In genomic region chr4:40546506-40546905, GRCh38 we compare ENCODE assay signal across 26 cellular contexts.
DNase-seq lines count a peak whose midpoint lies in the region; ATAC-seq, FAIRE-seq and TF ChIP-seq lines count a peak whose summit lies in the region.
"Had no signal": no experiment of that assay in that cellular context is flagged by ENCODE, and none has a peak within 500 bp of the region (broad histone marks: within the 10 kb centered on the region; RNA-seq: fewer than 3 reads in every experiment).

No MANE protein-coding gene starts in this region.

- no peaks in the 10 kb centered on the region for H3K27me3 ChIP-seq in Caco-2 (replicated peaks; ENCODE audit: control insufficient read depth, insufficient read depth, low read length)
- no peaks in the 10 kb centered on the region for H3K27me3 ChIP-seq in pancreas
- H3K27me3 ChIP-seq: neural progenitor cell had no signal

- BruUV-seq in Caco-2 (replicated peaks; lab: Mats Ljungman, UMichigan) (no TSS peak), OCI-LY7 (replicated peaks; lab: Mats Ljungman, UMichigan) (no TSS peak)

- intact Hi-C loops in Caco-2 (cut with micrococcal nuclease; ENCODE audit: unreplicated experiment) (loop anchor here (1.0 kb wide), 2 partner anchors 30 to 31 kb away; no protein-coding TSS in a partner anchor), OCI-LY7 (cut with micrococcal nuclease; ENCODE audit: unreplicated experiment) (no loop called here), pancreas (cut with DNase I) (no loop called here)

- H3K79me2 ChIP-seq in OCI-LY7 (ENCODE audit: insufficient read depth, low read depth, low read length) = no peaks in the 10 kb centered on the region

- H3K27me3 Mint-ChIP-seq in Caco-2 (ENCODE audit: insufficient read depth, unreplicated experiment) = no peaks in the 10 kb centered on the region
- no peaks in the 10 kb centered on the region for H3K27me3 Mint-ChIP-seq in activated naive CD8-positive, alpha-beta T cell treated with anti-CD3 and anti-CD28 coated beads for 36 hours

- H3K4me2 ChIP-seq in OCI-LY7 (ENCODE audit: low read length) = no peak overlapping the region
- H3K4me2 ChIP-seq: neural progenitor cell had no signal

- H2AFZ ChIP-seq in OCI-LY7 (ENCODE audit: low read length) = peak overlapping the region; percentile 23; the same call in 1 of the 2 replicates
- H2AFZ ChIP-seq: neural progenitor cell had no signal

- no peak overlapping the region for H3K4me3 ChIP-seq in Caco-2 (ENCODE audit: low read depth, low read length)
- no peak overlapping the region for H3K4me3 ChIP-seq in OCI-LY7 (ENCODE audit: low read depth, low read length, poor library complexity, severe bottlenecking)
- no peak overlapping the region for H3K4me3 ChIP-seq in pancreas
- H3K4me3 ChIP-seq: K562, neural progenitor cell had no signal

- H3K4me1 ChIP-seq in Caco-2 (peaks cover 38% of the 10 kb centered on the region), OCI-LY7 (ENCODE audit: insufficient read depth, low read length, poor library complexity, severe bottlenecking) (peaks cover 21% of the 10 kb centered on the region), pancreas (peaks cover 23 to 34% (median 30%) of the 10 kb centered on the region in 3 donors)
- H3K4me1 ChIP-seq: neural progenitor cell had no signal

- CTCF ChIA-PET in Caco-2 (lab: Charles Lee) = interaction anchor here (0.9 to 1.1 kb wide), 2 partner anchors 32 to 70 kb away, joined by 3 to 4 read pairs; no protein-coding TSS in a partner anchor
- CTCF ChIA-PET in OCI-LY7 (lab: Charles Lee; ENCODE audit: unreplicated experiment) = interaction anchor here (0.6 kb wide), 1 partner anchor 30 kb away, joined by 3 read pairs; no protein-coding TSS in a partner anchor

- peak; percentile 81 to 85 (median 84) for ATAC-seq in pancreas
- no peak for ATAC-seq in GM21723 (IDR thresholded peaks at IDR 0.05; ENCODE audit: unreplicated experiment)
- ATAC-seq: K562, T-helper 17 cell had no signal

- H3K36me3 Mint-ChIP-seq in Caco-2 (ENCODE audit: insufficient read depth, unreplicated experiment) = peaks cover 25% of the 10 kb centered on the region
- H3K36me3 Mint-ChIP-seq in activated naive CD8-positive, alpha-beta T cell treated with anti-CD3 and anti-CD28 coated beads for 36 hours = no peaks in the 10 kb centered on the region
- H3K36me3 Mint-ChIP-seq: neural progenitor cell had no signal

- no peak overlapping the region for H3K27ac Mint-ChIP-seq in Caco-2 (ENCODE audit: unreplicated experiment)
- no peak overlapping the region for H3K27ac Mint-ChIP-seq in activated naive CD8-positive, alpha-beta T cell treated with anti-CD3 and anti-CD28 coated beads for 36 hours
- H3K27ac Mint-ChIP-seq: neural progenitor cell, T-helper 17 cell had no signal

- no peak for TF ChIP-seq CTCF in Caco-2 (IDR thresholded peaks at IDR 0.05; ENCODE audit: insufficient read depth in 1 of 2, low read depth in 1 of 2, low read length in 1 of 2, severe bottlenecking in 1 of 2, unreplicated experiment in 1 of 2)
- TF ChIP-seq CTCF in OCI-LY7 (conservative IDR thresholded peaks at IDR 0.05; ENCODE audit: low read length) = no peak
- no peak for TF ChIP-seq CTCF in pancreas (IDR thresholded peaks at IDR 0.05)

- no peaks in the 10 kb centered on the region for H3K9me2 ChIP-seq in OCI-LY7 (ENCODE audit: insufficient read depth, low read length)

- H3K4me3 Mint-ChIP-seq in Caco-2 (ENCODE audit: unreplicated experiment) = no peak overlapping the region
- H3K4me3 Mint-ChIP-seq in activated naive CD8-positive, alpha-beta T cell treated with anti-CD3 and anti-CD28 coated beads for 36 hours = no peak overlapping the region
- H3K4me3 Mint-ChIP-seq: neural progenitor cell, T-helper 17 cell had no signal

- DNase-seq in Caco-2 (peak; percentile 71 to 86), OCI-LY7 (ENCODE audit: low spot score) (no peak), left kidney (ENCODE audit: low read depth, low spot score) (peak; percentile 73), pancreas (peak in 3 of 6 donors; percentile 63 to 81 (median 75)), inferior parietal cortex (ENCODE audit: extremely low spot score) (no peak), globus pallidus (ENCODE audit: low spot score) (no peak)
- no peak for DNase-seq in activated naive CD8-positive, alpha-beta T cell treated with anti-CD3 and anti-CD28 coated beads for 36 hours
- DNase-seq: activated CD4-positive, alpha-beta T cell treated with anti-CD3 and anti-CD28 coated beads, Interleukin-2, amount 50 U/mL, for 1 hour; activated CD8-positive, alpha-beta memory T cell treated with anti-CD3 and anti-CD28 coated beads, Interleukin-2, amount 50 U/mL, for 48 hours; central memory CD4-positive, alpha-beta T cell; DMS 273 treated with DMSO at 0.1 percent for 48 hours; effector CD4-positive, alpha-beta T cell; foreskin melanocyte; GF-D8; GOT3; hypothalamus; mesendoderm; NCI-H146; NCI-H748 treated with DMSO at 0.1 percent for 48 hours; T-helper 17 cell; WERI-Rb-1 had no signal

- H4K20me1 ChIP-seq in OCI-LY7 (ENCODE audit: insufficient read depth, low read length) = no peaks in the 10 kb centered on the region

- 11 to 15% methylated on average over 4 of the region's 4 CpGs for WGBS in pancreas, 2 donors

- POLR2A ChIA-PET in Caco-2 (lab: Charles Lee) (interaction anchor here (1.4 kb wide), 1 partner anchor 31 kb away, joined by 11 read pairs; no protein-coding TSS in a partner anchor), OCI-LY7 (lab: Charles Lee) (interaction anchor here (0.6 to 1.6 kb wide), 4 partner anchors 9 to 171 kb away, joined by 3 to 6 read pairs (median 5); no protein-coding TSS in a partner anchor)

- H3K36me3 ChIP-seq in Caco-2 (ENCODE audit: control insufficient read depth, insufficient read depth, low read length) (no peaks in the 10 kb centered on the region; the same call in 1 of the 2 replicates), OCI-LY7 (ENCODE audit: insufficient read depth, low read length) (no peaks in the 10 kb centered on the region), pancreas (no peaks in the 10 kb centered on the region)
- H3K36me3 ChIP-seq: neural progenitor cell, WERI-Rb-1 had no signal

- H3K9me3 Mint-ChIP-seq in Caco-2 (ENCODE audit: unreplicated experiment) = no peaks in the 10 kb centered on the region
- no peaks in the 10 kb centered on the region for H3K9me3 Mint-ChIP-seq in activated naive CD8-positive, alpha-beta T cell treated with anti-CD3 and anti-CD28 coated beads for 36 hours
- H3K9me3 Mint-ChIP-seq: neural progenitor cell had no signal

- peaks cover 16% of the 10 kb centered on the region for H3K4me1 Mint-ChIP-seq in Caco-2 (ENCODE audit: low read depth, unreplicated experiment)
- peaks cover 15% of the 10 kb centered on the region for H3K4me1 Mint-ChIP-seq in activated naive CD8-positive, alpha-beta T cell treated with anti-CD3 and anti-CD28 coated beads for 36 hours

- H3K9me3 ChIP-seq in Caco-2 (no peaks in the 10 kb centered on the region), OCI-LY7 (ENCODE audit: low read length) (no peaks in the 10 kb centered on the region), pancreas (no peaks in the 10 kb centered on the region)

- no peak overlapping the region for H3K27ac ChIP-seq in OCI-LY7 (ENCODE audit: low read depth, low read length, poor library complexity, severe bottlenecking)
- H3K27ac ChIP-seq in pancreas = peak overlapping the region; percentile 19 to 76 (median 46)
- H3K27ac ChIP-seq: C4-2B, neural progenitor cell, WERI-Rb-1 had no signal

- FAIRE-seq in pancreas (lab: Jason Lieb, UNC) = peak; percentile 57
- FAIRE-seq: K562, keratinocyte had no signal

Comparison
In these comparisons a context has a peak if more than half of its experiments do, and no peak if none do; other contexts are left out.
1. DNase-seq: peak in Caco-2 (2 of 2) and left kidney (single experiment); none in OCI-LY7 (single experiment), inferior parietal cortex (single experiment), activated naive CD8-positive, alpha-beta T cell treated with anti-CD3 and anti-CD28 coated beads for 36 hours (single experiment) and globus pallidus (single experiment).